ENCODE assay signal across 6 cellular contexts in the genomic region with DNA sequence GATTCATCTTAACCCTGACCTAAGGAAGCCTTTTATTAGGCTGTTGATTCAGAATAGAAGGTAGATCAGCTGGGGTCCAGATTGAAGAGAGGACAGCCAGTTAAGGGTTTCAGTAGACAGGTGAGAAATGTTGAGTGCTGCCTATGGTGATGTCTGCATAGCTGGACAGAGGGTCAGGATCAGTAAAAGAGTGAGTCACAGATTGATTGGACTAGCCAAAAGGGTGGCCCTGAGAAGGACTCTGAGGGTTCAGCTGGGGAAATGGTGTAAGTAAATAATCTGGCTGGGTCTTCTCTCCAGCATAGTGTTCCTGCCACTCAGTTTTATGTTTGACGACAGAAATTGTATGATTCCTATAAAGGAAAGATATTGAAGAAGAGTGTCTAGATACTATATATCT.
DNase-seq lines count a peak whose midpoint lies in the region; ATAC-seq, FAIRE-seq and TF ChIP-seq lines count a peak whose summit lies in the region.
"Not testable (repeated sequence)": the region's sequence is repeated elsewhere in the genome, so short reads cannot be mapped to it uniquely, and the experiment has no call there.

No MANE protein-coding gene starts in this region.

- intact Hi-C loops in K562 (cut with micrococcal nuclease); dendritic cell treated with granulocyte-macrophage colony-stimulating factor and Interleukin-4, amounts not matched to agents 40 ng/mL and 50 ng/mL, for 4 days (cut with micrococcal nuclease): not testable (repeated sequence)

- not testable (repeated sequence) for H3K27me3 ChIP-seq in K562 (ENCODE audit: control insufficient read depth in 2 of 2, insufficient read depth in 2 of 2, low read length in 2 of 2)

- TF ChIP-seq CTCF in C4-2B (conservative IDR thresholded peaks at IDR 0.05); VCaP (conservative IDR thresholded peaks at IDR 0.05); K562 (IDR thresholded peaks at IDR 0.05 in 2 of 3, conservative IDR thresholded peaks at IDR 0.05 in 1 of 3; ENCODE audit: insufficient read depth in 2 of 3, low read depth in 1 of 3, low read length in 3 of 3); progenitor cell of endocrine pancreas (IDR thresholded peaks at IDR 0.05; ENCODE audit: unreplicated experiment): not testable (repeated sequence)

- not testable (repeated sequence) for TF ChIP-seq RAD21 in K562 (CRISPR knock-in tag; conservative IDR thresholded peaks at IDR 0.05 in 1 of 2, IDR thresholded peaks at IDR 0.05 in 1 of 2)

- peaks cover 57% of the 10 kb centered on the region for H3K4me1 Mint-ChIP-seq in dendritic cell treated with granulocyte-macrophage colony-stimulating factor and Interleukin-4, amounts not matched to agents 40 ng/mL and 50 ng/mL, for 4 days (ENCODE audit: low read depth)
- not testable (repeated sequence) for H3K4me1 Mint-ChIP-seq in progenitor cell of endocrine pancreas (ENCODE audit: low read depth)
- peaks cover 32 to 47% of the 10 kb centered on the region in 2 donors for H3K4me1 Mint-ChIP-seq in stimulated activated naive B cell treated with anti-CD40 and anti-IgM and Interleukin-4, amounts not matched to agents 10 μg/mL and 1 μg/mL and 100 μg/mL, for 72 hours

- in situ Hi-C loops in K562 (cut with MboI) = not testable (repeated sequence)

- H3K27ac ChIP-seq in C4-2B (peak overlapping the region; percentile 30; the same call in 1 of the 2 replicates), VCaP (0 out of 2 replicates have a peak overlapping the region, but pooled peaks have one; percentile 24), K562 (ENCODE audit: extremely low read depth, low read depth, low read length) (peak overlapping the region; percentile 79; the same call in 1 of the 3 replicates)

- not testable (repeated sequence) for H3K9me3 Mint-ChIP-seq in dendritic cell treated with granulocyte-macrophage colony-stimulating factor and Interleukin-4, amounts not matched to agents 40 ng/mL and 50 ng/mL, for 4 days; progenitor cell of endocrine pancreas (ENCODE audit: low read depth); stimulated activated naive B cell treated with anti-CD40 and anti-IgM and Interleukin-4, amounts not matched to agents 10 μg/mL and 1 μg/mL and 100 μg/mL, for 72 hours

- H3K4me3 Mint-ChIP-seq in dendritic cell treated with granulocyte-macrophage colony-stimulating factor and Interleukin-4, amounts not matched to agents 40 ng/mL and 50 ng/mL, for 4 days; progenitor cell of endocrine pancreas (ENCODE audit: low read depth); stimulated activated naive B cell treated with anti-CD40 and anti-IgM and Interleukin-4, amounts not matched to agents 10 μg/mL and 1 μg/mL and 100 μg/mL, for 72 hours: not testable (repeated sequence)

- H3K27me3 Mint-ChIP-seq in dendritic cell treated with granulocyte-macrophage colony-stimulating factor and Interleukin-4, amounts not matched to agents 40 ng/mL and 50 ng/mL, for 4 days; progenitor cell of endocrine pancreas; stimulated activated naive B cell treated with anti-CD40 and anti-IgM and Interleukin-4, amounts not matched to agents 10 μg/mL and 1 μg/mL and 100 μg/mL, for 72 hours: not testable (repeated sequence)

- not testable (repeated sequence) for H2AFZ ChIP-seq in K562 (ENCODE audit: low read depth, low read length)

- not testable (repeated sequence) for H3K9ac ChIP-seq in K562 (ENCODE audit: insufficient read depth in 1 of 2, low read depth in 2 of 2, low read length in 2 of 2)

- peak overlapping the region; percentile 69 for H3K27ac Mint-ChIP-seq in dendritic cell treated with granulocyte-macrophage colony-stimulating factor and Interleukin-4, amounts not matched to agents 40 ng/mL and 50 ng/mL, for 4 days
- peak overlapping the region; percentile 15 for H3K27ac Mint-ChIP-seq in progenitor cell of endocrine pancreas
- peak overlapping the region; percentile 16 for H3K27ac Mint-ChIP-seq in stimulated activated naive B cell treated with anti-CD40 and anti-IgM and Interleukin-4, amounts not matched to agents 10 μg/mL and 1 μg/mL and 100 μg/mL, for 72 hours

- not testable (repeated sequence) for H4K20me1 ChIP-seq in K562 (replicated peaks; ENCODE audit: control insufficient read depth, insufficient read depth, low read length)

- H3K4me2 ChIP-seq in K562 (ENCODE audit: insufficient read depth, low read length) = not testable (repeated sequence)

- TF ChIP-seq POLR2A in K562 (conservative IDR thresholded peaks at IDR 0.05) = not testable (repeated sequence)

- peaks cover 5 to 29% of the 10 kb centered on the region in 2 experiments for H3K4me1 ChIP-seq in K562 (replicated peaks in 1 of 2; ENCODE audit: control insufficient read depth in 2 of 2, insufficient read depth in 2 of 2, low read length in 2 of 2)

- POLR2A ChIA-PET in K562 (lab: Yijun Ruan, JAX) = interaction anchor here (1.6 to 2.0 kb wide), 2 partner anchors 8 to 42 kb away, joined by 4 to 6 read pairs; no protein-coding TSS in a partner anchor

- H3K36me3 Mint-ChIP-seq in dendritic cell treated with granulocyte-macrophage colony-stimulating factor and Interleukin-4, amounts not matched to agents 40 ng/mL and 50 ng/mL, for 4 days (ENCODE audit: low read depth) = peaks cover 66% of the 10 kb centered on the region
- H3K36me3 Mint-ChIP-seq in progenitor cell of endocrine pancreas (ENCODE audit: insufficient read depth) = not testable (repeated sequence)
- peaks cover 12 to 31% of the 10 kb centered on the region in 2 donors for H3K36me3 Mint-ChIP-seq in stimulated activated naive B cell treated with anti-CD40 and anti-IgM and Interleukin-4, amounts not matched to agents 10 μg/mL and 1 μg/mL and 100 μg/mL, for 72 hours

- FAIRE-seq in K562 (lab: Jason Lieb, UNC) = not testable (repeated sequence)

- not testable (repeated sequence) for H3K36me3 ChIP-seq in K562 (ENCODE audit: control insufficient read depth, insufficient read depth, low read length)

- not testable (repeated sequence) for H3K9me3 ChIP-seq in K562 (replicated peaks; ENCODE audit: control insufficient read depth, insufficient read depth, low read depth, low read length)

- CTCF ChIA-PET in K562 (lab: Yijun Ruan, JAX; ENCODE audit: low intra/inter-chr PET ratio) = not testable (repeated sequence)

- 50% methylated on average over 1 of the region's 1 CpG for WGBS in K562 (ENCODE audit: insufficient coverage, low coverage, missing lambda C conversion rate)

- H3K4me3 ChIP-seq in K562 = not testable (repeated sequence)

- not testable (repeated sequence) for TF ChIP-seq EP300 in K562 (IDR thresholded peaks at IDR 0.05; ENCODE audit: low read length)

- H3K79me2 ChIP-seq in K562 (ENCODE audit: control insufficient read depth, insufficient read depth, low read length) = not testable (repeated sequence)

- H3K9me1 ChIP-seq in K562 (ENCODE audit: control insufficient read depth, insufficient read depth, low read length) = not testable (repeated sequence)

- BruUV-seq in K562 (replicated peaks; lab: Mats Ljungman, UMichigan) = not testable (repeated sequence)

- not testable (repeated sequence) for ATAC-seq in K562; stimulated activated naive B cell treated with anti-CD40 and anti-IgM and Interleukin-4, amounts not matched to agents 10 μg/mL and 1 μg/mL and 100 μg/mL, for 72 hours (replicated peaks)

- DNase-seq in K562 (ENCODE audit: extremely low read depth in 1 of 4, low spot score in 3 of 4); progenitor cell of endocrine pancreas (ENCODE audit: low spot score, unreplicated experiment); stimulated activated naive B cell treated with anti-CD40 and anti-IgM and Interleukin-4, amounts not matched to agents 10 μg/mL and 1 μg/mL and 100 μg/mL, for 72 hours: not testable (repeated sequence)

Comparison
In these comparisons a context has a peak if more than half of its experiments do, and no peak if none do; other contexts are left out.
1. H3K27ac ChIP-seq: peak in every context shown above with its lines; median percentile 79 in K562; 30 in C4-2B; 24 in VCaP.
2. H3K27ac Mint-ChIP-seq: peak in every context shown above with its lines; median percentile 69 in dendritic cell treated with granulocyte-macrophage colony-stimulating factor and Interleukin-4, amounts not matched to agents 40 ng/mL and 50 ng/mL, for 4 days; 16 in stimulated activated naive B cell treated with anti-CD40 and anti-IgM and Interleukin-4, amounts not matched to agents 10 μg/mL and 1 μg/mL and 100 μg/mL, for 72 hours; 15 in progenitor cell of endocrine pancreas.